Comparison of ENCODE assay signal across 8 cellular contexts in the genomic region with DNA sequence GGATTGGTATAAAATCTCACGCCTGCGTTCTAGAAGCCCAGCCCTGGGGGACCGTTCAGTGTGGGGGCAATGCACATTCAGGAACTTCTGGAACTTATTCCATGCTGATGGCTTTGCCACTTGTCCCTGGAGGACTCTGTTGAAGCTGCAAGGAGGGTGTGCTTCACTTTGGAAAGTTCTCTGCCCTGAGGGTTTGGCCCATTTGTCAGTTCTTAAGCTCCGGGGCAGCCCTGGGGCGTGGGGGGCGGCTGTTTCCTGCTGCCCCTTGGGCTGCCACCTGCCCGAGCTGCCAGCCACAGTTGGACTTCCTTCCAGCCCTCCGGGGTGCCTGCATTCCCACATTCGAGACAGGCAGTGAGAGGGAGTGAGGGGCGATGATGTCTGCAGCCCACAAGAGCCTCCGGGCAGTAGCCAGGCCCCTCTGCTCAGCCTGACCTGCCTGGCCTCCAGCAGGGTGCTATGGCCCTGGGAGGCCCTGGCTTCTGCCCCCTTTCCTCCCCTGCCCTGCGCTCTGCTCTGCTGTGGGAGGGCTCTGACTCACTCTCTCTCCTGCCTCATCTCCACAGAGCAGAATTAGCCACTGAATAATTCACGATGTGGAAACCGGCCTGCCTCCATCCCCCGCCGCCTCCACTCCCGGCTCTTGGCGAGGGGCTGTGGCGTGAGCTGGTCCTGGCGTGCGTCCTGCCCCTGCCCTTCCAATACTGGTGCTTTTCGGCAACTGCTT. TPM values are rescaled to one million over a fixed set of nuclear protein-coding genes. Genes with fewer than 3 reads are reported as not detected.
A peak's percentile ranks its signal among the peaks of the same experiment; 100 is the strongest.
DNase-seq lines count a peak whose midpoint lies in the region; ATAC-seq and TF ChIP-seq lines count a peak whose summit lies in the region.

No MANE protein-coding gene starts in this region.

- peaks cover 36% of the 10 kb centered on the region for H3K4me1 Mint-ChIP-seq in Calu3 (ENCODE audit: low read depth, unreplicated experiment)
- H3K4me1 Mint-ChIP-seq in activated naive CD4-positive, alpha-beta T cell treated with anti-CD3 and anti-CD28 coated beads, Interleukin-2, amount 10 ng/mL, durations not matched to agents 7 days and 5 days: peaks cover 18% of the 10 kb centered on the region

- H3K27ac Mint-ChIP-seq in Calu3 (ENCODE audit: unreplicated experiment): peak overlapping the region; percentile 86
- peak overlapping the region; percentile 60 for H3K27ac Mint-ChIP-seq in activated naive CD4-positive, alpha-beta T cell treated with anti-CD3 and anti-CD28 coated beads, Interleukin-2, amount 10 ng/mL, durations not matched to agents 7 days and 5 days

- H3K9me3 Mint-ChIP-seq in Calu3 (ENCODE audit: low read depth, unreplicated experiment): no peaks in the 10 kb centered on the region
- H3K9me3 Mint-ChIP-seq in activated naive CD4-positive, alpha-beta T cell treated with anti-CD3 and anti-CD28 coated beads, Interleukin-2, amount 10 ng/mL, durations not matched to agents 7 days and 5 days: no peaks in the 10 kb centered on the region

- DNase-seq in Calu3 (peak; percentile 43), NAMALWA (ENCODE audit: low spot score) (peak; percentile 45), Right ventricle myocardium superior (peak; percentile 73), pons (ENCODE audit: low spot score) (peak; percentile 37), cerebellum (ENCODE audit: low spot score) (no peak)
- DNase-seq in activated naive CD4-positive, alpha-beta T cell treated with anti-CD3 and anti-CD28 coated beads, Interleukin-2, amount 10 ng/mL, durations not matched to agents 7 days and 5 days: no peak

- H3K27me3 Mint-ChIP-seq in Calu3 (ENCODE audit: unreplicated experiment): no peaks in the 10 kb centered on the region
- H3K27me3 Mint-ChIP-seq in activated naive CD4-positive, alpha-beta T cell treated with anti-CD3 and anti-CD28 coated beads, Interleukin-2, amount 10 ng/mL, durations not matched to agents 7 days and 5 days: peaks cover 33% of the 10 kb centered on the region

- CTCF ChIA-PET in Calu3 (lab: Charles Lee): interaction anchor here (0.7 to 1.0 kb wide), 2 partner anchors 38 to 165 kb away, joined by 3 read pairs; no protein-coding TSS in a partner anchor
- CTCF ChIA-PET in activated naive CD4-positive, alpha-beta T cell treated with anti-CD3 and anti-CD28 coated beads, Interleukin-2, amount 10 ng/mL, durations not matched to agents 7 days and 5 days (lab: Charles Lee): no interaction called here

- no peak for TF ChIP-seq CTCF in Calu3 (IDR thresholded peaks at IDR 0.05; ENCODE audit: unreplicated experiment)

- BruUV-seq in Calu3 (replicated peaks; lab: Mats Ljungman, UMichigan): no TSS peak

- ATAC-seq in Right ventricle myocardium superior (ENCODE audit: poor library complexity) (no peak), GM19351 (IDR thresholded peaks at IDR 0.05; ENCODE audit: unreplicated experiment) (no peak), HG03460 (IDR thresholded peaks at IDR 0.05; ENCODE audit: unreplicated experiment) (no peak)

- intact Hi-C loops in Calu3 (cut with micrococcal nuclease; ENCODE audit: unreplicated experiment): loop anchor here (5.0 kb wide), 1 partner anchor 61 kb away; no protein-coding TSS in a partner anchor
- intact Hi-C loops in Right ventricle myocardium superior (cut with DNase I): no loop called here

- peak overlapping the region; percentile 99 for H3K4me3 Mint-ChIP-seq in Calu3 (ENCODE audit: low read depth, unreplicated experiment)
- peak overlapping the region; percentile 82 for H3K4me3 Mint-ChIP-seq in activated naive CD4-positive, alpha-beta T cell treated with anti-CD3 and anti-CD28 coated beads, Interleukin-2, amount 10 ng/mL, durations not matched to agents 7 days and 5 days

- peaks cover 50% of the 10 kb centered on the region for H3K36me3 Mint-ChIP-seq in Calu3 (ENCODE audit: insufficient read depth, unreplicated experiment)
- H3K36me3 Mint-ChIP-seq in activated naive CD4-positive, alpha-beta T cell treated with anti-CD3 and anti-CD28 coated beads, Interleukin-2, amount 10 ng/mL, durations not matched to agents 7 days and 5 days: no peaks in the 10 kb centered on the region

RNA-seq across cellular contexts. Expression of a gene that starts 1.9 kb away (rescaled TPM):
- 167 and 187 TPM in 2 replicates for total RNA-seq in Calu3 (2022)
- total RNA-seq in Right ventricle myocardium superior: 12.6 TPM
- total RNA-seq in cerebellum: 60.5 TPM

RNA-seq across cellular contexts. Expression of a gene that starts 54.3 kb away (rescaled TPM):
- 0.12 and 0.44 TPM in 2 replicates for total RNA-seq in Calu3 (2022)
- total RNA-seq in Right ventricle myocardium superior: 0.08 TPM
- total RNA-seq in cerebellum: 2.4 TPM

Comparison
In these comparisons a context has a peak if more than half of its experiments do, and no peak if none do; other contexts are left out.
1. DNase-seq: peak in Calu3 (single experiment), NAMALWA (single experiment), Right ventricle myocardium superior (single experiment) and pons (single experiment); none in activated naive CD4-positive, alpha-beta T cell treated with anti-CD3 and anti-CD28 coated beads, Interleukin-2, amount 10 ng/mL, durations not matched to agents 7 days and 5 days (single experiment) and cerebellum (single experiment).